In the genomic region with DNA sequence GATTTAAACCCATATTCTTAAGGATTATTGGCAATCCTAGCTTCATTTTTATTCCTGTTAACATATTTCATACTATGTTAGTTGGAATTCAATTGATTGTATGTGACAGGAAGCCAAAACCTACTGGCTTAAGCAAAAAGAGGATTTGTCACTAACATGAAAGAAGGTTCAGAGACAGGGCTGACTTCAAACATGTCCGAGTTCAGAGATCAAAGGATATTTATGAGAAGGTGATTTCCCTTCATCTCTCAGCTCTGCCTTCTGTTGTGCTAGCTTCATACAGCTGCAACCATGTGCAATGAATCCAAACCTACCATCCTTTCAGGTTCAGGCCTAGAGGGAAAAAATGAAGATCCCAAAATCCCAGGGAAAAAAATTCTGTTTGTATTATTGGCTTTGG, we compare ENCODE assay signal across 28 cellular contexts.
DNase-seq lines count a peak whose midpoint lies in the region; ATAC-seq and TF ChIP-seq lines count a peak whose summit lies in the region.
"Had no signal": no experiment of that assay in that cellular context is flagged by ENCODE, and none has a peak within 500 bp of the region (broad histone marks: within the 10 kb centered on the region; RNA-seq: fewer than 3 reads in every experiment).

No MANE protein-coding gene starts in this region.

- RAD21 ChIA-PET in HCT116 (lab: Charles Lee; ENCODE audit: low non-redundant PET in 1 of 2, low total read pairs in 2 of 2, uncharacterized antibody in 2 of 2, unreplicated experiment in 2 of 2) = no interaction called here

- WGBS in smooth muscle cell (ENCODE audit: low lambda C conversion rate) = 90% methylated on average over 1 of the region's 1 CpG

- H3K27ac ChIP-seq in HCT116 (ENCODE audit: low read depth, low read length) (no peak overlapping the region), smooth muscle cell (ENCODE audit: low read depth) (no peak overlapping the region)
- H3K27ac ChIP-seq: ovary, WERI-Rb-1 had no signal

- H3K27me3 ChIP-seq in HCT116 (ENCODE audit: insufficient read depth, low read length) (no peaks in the 10 kb centered on the region), smooth muscle cell (ENCODE audit: low read depth) (no peaks in the 10 kb centered on the region)
- H3K27me3 ChIP-seq: ovary had no signal

- H3K4me2 ChIP-seq in HCT116 (ENCODE audit: low read length) (no peak overlapping the region), smooth muscle cell (no peak overlapping the region)

- H2AFZ ChIP-seq in HCT116 (ENCODE audit: low read depth, low read length, poor library complexity, severe bottlenecking) (no peak overlapping the region), smooth muscle cell (ENCODE audit: low read depth) (no peak overlapping the region)

- H3K4me3 ChIP-seq in HCT116 (replicated peaks in 1 of 2; ENCODE audit: low read depth in 1 of 2, low read length in 2 of 2) = no peak overlapping the region
- H3K4me3 ChIP-seq in smooth muscle cell = no peak overlapping the region
- H3K4me3 ChIP-seq: ovary had no signal

- H3K36me3 Mint-ChIP-seq in activated CD4-positive, alpha-beta T cell treated with anti-CD3 and anti-CD28 coated beads, Interleukin-2, amount 10 ng/mL, durations not matched to agents 24 days and 14 days (ENCODE audit: low read depth) = no peaks in the 10 kb centered on the region
- H3K36me3 Mint-ChIP-seq: brain; CD8-positive, alpha-beta memory T cell; stimulated activated memory B cell treated with anti-CD40 and anti-IgM and Interleukin-4, amounts not matched to agents 10 μg/mL and 1 μg/mL and 100 μg/mL, for 72 hours; type B pancreatic cell had no signal

- H3F3A ChIP-seq in smooth muscle cell (ENCODE audit: low read depth) = no peaks in the 10 kb centered on the region

- H3K4me1 ChIP-seq in HCT116 (ENCODE audit: control insufficient read depth in 1 of 2, insufficient read depth in 2 of 2, low read length in 2 of 2) = no peaks in the 10 kb centered on the region
- no peaks in the 10 kb centered on the region for H3K4me1 ChIP-seq in smooth muscle cell (ENCODE audit: low read depth)

- H3K9me3 Mint-ChIP-seq in activated CD4-positive, alpha-beta T cell treated with anti-CD3 and anti-CD28 coated beads, Interleukin-2, amount 10 ng/mL, durations not matched to agents 24 days and 14 days = no peaks in the 10 kb centered on the region
- H3K9me3 Mint-ChIP-seq: activated T-cell treated with anti-CD3 and anti-CD28 coated beads, Interleukin-2, amount 50 U/mL, for 24 hours; endodermal cell; memory B cell; stimulated activated memory B cell treated with anti-CD40 and anti-IgM and Interleukin-4, amounts not matched to agents 10 μg/mL and 1 μg/mL and 100 μg/mL, for 72 hours; type B pancreatic cell had no signal

- no peak overlapping the region for H3K27ac Mint-ChIP-seq in activated CD4-positive, alpha-beta T cell treated with anti-CD3 and anti-CD28 coated beads, Interleukin-2, amount 10 ng/mL, durations not matched to agents 24 days and 14 days
- H3K27ac Mint-ChIP-seq: activated T-cell treated with anti-CD3 and anti-CD28 coated beads, Interleukin-2, amount 50 U/mL, for 24 hours; B cell; brain; CD8-positive, alpha-beta memory T cell; endodermal cell; memory B cell; stimulated activated memory B cell treated with anti-CD40 and anti-IgM and Interleukin-4, amounts not matched to agents 10 μg/mL and 1 μg/mL and 100 μg/mL, for 72 hours; type B pancreatic cell had no signal

- DNase-seq in GM10248 (ENCODE audit: extremely low spot score) (peak; percentile 26), HCT116 (ENCODE audit: low read depth, low spot score) (no peak), amniotic stem cell (lab: John Stamatoyannopoulos, UW) (no peak), DMS79 treated with DMSO at 0.1 percent for 48 hours (lab: John Stamatoyannopoulos, UW) (no peak), smooth muscle cell (lab: John Stamatoyannopoulos, UW; ENCODE audit: unreplicated experiment) (no peak)
- DNase-seq in activated CD4-positive, alpha-beta T cell treated with anti-CD3 and anti-CD28 coated beads, Interleukin-2, amount 10 ng/mL, durations not matched to agents 24 days and 14 days = no peak
- DNase-seq: ACHN; activated CD4-positive, alpha-beta T cell treated with anti-CD3 and anti-CD28 coated beads for 48 hours; activated T-cell treated with anti-CD3 and anti-CD28 coated beads, Interleukin-2, amount 50 U/mL, for 24 hours; CD8-positive, alpha-beta memory T cell; dermis blood vessel endothelial cell; endodermal cell; NCI-H1048; NCI-H446 treated with DMSO at 0.1 percent for 48 hours; NCI-H774; ovary; SHP77 treated with DMSO at 0.1 percent for 48 hours; substantia nigra; T1000; WERI-Rb-1 had no signal

- peak; percentile 58 for ATAC-seq in GM18858 (IDR thresholded peaks at IDR 0.05; ENCODE audit: unreplicated experiment)
- no peak for ATAC-seq in HCT116
- ATAC-seq in HG03575 (IDR thresholded peaks at IDR 0.05; ENCODE audit: extremely low read depth, insufficient number of reproducible peaks, low FRiP score, unreplicated experiment) = peak; percentile 64
- ATAC-seq: left lobe of liver; stimulated activated memory B cell treated with anti-CD40 and anti-IgM and Interleukin-4, amounts not matched to agents 10 μg/mL and 1 μg/mL and 100 μg/mL, for 72 hours had no signal

- no peaks in the 10 kb centered on the region for H3K9me2 ChIP-seq in HCT116 (ENCODE audit: insufficient read depth)

- no peak for TF ChIP-seq RAD21 in HCT116 (IDR thresholded peaks at IDR 0.05; ENCODE audit: low read depth)

- H3K4me3 Mint-ChIP-seq in activated CD4-positive, alpha-beta T cell treated with anti-CD3 and anti-CD28 coated beads, Interleukin-2, amount 10 ng/mL, durations not matched to agents 24 days and 14 days = no peak overlapping the region
- H3K4me3 Mint-ChIP-seq: activated T-cell treated with anti-CD3 and anti-CD28 coated beads, Interleukin-2, amount 50 U/mL, for 24 hours; B cell; brain; CD8-positive, alpha-beta memory T cell; endodermal cell; memory B cell; stimulated activated memory B cell treated with anti-CD40 and anti-IgM and Interleukin-4, amounts not matched to agents 10 μg/mL and 1 μg/mL and 100 μg/mL, for 72 hours; type B pancreatic cell had no signal

- intact Hi-C loops in HCT116 (cut with micrococcal nuclease) = no loop called here
- intact Hi-C loops in activated CD4-positive, alpha-beta T cell treated with anti-CD3 and anti-CD28 coated beads, Interleukin-2, amount 10 ng/mL, durations not matched to agents 24 days and 14 days (cut with micrococcal nuclease) = no loop called here

- H3K9me3 ChIP-seq in HCT116 (ENCODE audit: control insufficient read depth in 1 of 2, insufficient read depth in 1 of 2, low read depth in 1 of 2, low read length in 2 of 2) (no peaks in the 10 kb centered on the region), smooth muscle cell (replicated peaks; ENCODE audit: low read depth) (no peaks in the 10 kb centered on the region)
- H3K9me3 ChIP-seq: ovary had no signal

- TF ChIP-seq POLR2A in HCT116 (IDR thresholded peaks at IDR 0.05; ENCODE audit: borderline replicate concordance, extremely low read depth, insufficient read depth, insufficient read length) = no peak

- H3K9ac ChIP-seq in HCT116 (ENCODE audit: low read length) (no peak overlapping the region), smooth muscle cell (ENCODE audit: low read depth) (no peak overlapping the region)

- H4K20me1 ChIP-seq in HCT116 (ENCODE audit: insufficient read depth) (no peaks in the 10 kb centered on the region), smooth muscle cell (ENCODE audit: low read depth) (no peaks in the 10 kb centered on the region)

- H3K27me3 Mint-ChIP-seq in activated CD4-positive, alpha-beta T cell treated with anti-CD3 and anti-CD28 coated beads, Interleukin-2, amount 10 ng/mL, durations not matched to agents 24 days and 14 days = peaks cover 1% of the 10 kb centered on the region
- H3K27me3 Mint-ChIP-seq: brain had no signal

- no peaks in the 10 kb centered on the region for H3K79me2 ChIP-seq in HCT116 (ENCODE audit: insufficient read depth, low read length)
- H3K79me2 ChIP-seq in smooth muscle cell (ENCODE audit: low read depth) = no peaks in the 10 kb centered on the region

- no peaks in the 10 kb centered on the region for H3K4me1 Mint-ChIP-seq in activated CD4-positive, alpha-beta T cell treated with anti-CD3 and anti-CD28 coated beads, Interleukin-2, amount 10 ng/mL, durations not matched to agents 24 days and 14 days
- H3K4me1 Mint-ChIP-seq: B cell; CD8-positive, alpha-beta memory T cell; memory B cell; stimulated activated memory B cell treated with anti-CD40 and anti-IgM and Interleukin-4, amounts not matched to agents 10 μg/mL and 1 μg/mL and 100 μg/mL, for 72 hours had no signal

- TF ChIP-seq CTCF in GM10248 (IDR thresholded peaks at IDR 0.05; ENCODE audit: control extremely low read depth, extremely low read depth, low read depth, missing control alignments) (no peak), HCT116 (IDR thresholded peaks at IDR 0.05 in 2 of 3, conservative IDR thresholded peaks at IDR 0.05 in 1 of 3; ENCODE audit: borderline replicate concordance in 1 of 3, insufficient read depth in 1 of 3, low read depth in 2 of 3, low read length in 2 of 3) (no peak), smooth muscle cell (IDR thresholded peaks at IDR 0.05; ENCODE audit: borderline replicate concordance, insufficient read depth, poor library complexity, severe bottlenecking) (no peak)

- H3K36me3 ChIP-seq in HCT116 (ENCODE audit: control insufficient read depth in 1 of 2, insufficient read depth in 2 of 2, low read length in 2 of 2) (no peaks in the 10 kb centered on the region), smooth muscle cell (ENCODE audit: low read depth) (no peaks in the 10 kb centered on the region)
- H3K36me3 ChIP-seq: ovary, WERI-Rb-1 had no signal

- BruUV-seq in HCT116 (replicated peaks; lab: Mats Ljungman, UMichigan) = no TSS peak

- CTCF ChIA-PET in GM10248 (lab: Yijun Ruan, JAX) (interaction anchor here (1.0 to 1.3 kb wide), 2 partner anchors 9 to 28 kb away, joined by 3 read pairs; no protein-coding TSS in a partner anchor), HCT116 (lab: Charles Lee) (no interaction called here)

- POLR2A ChIA-PET in GM10248 (lab: Yijun Ruan, JAX) (no interaction called here), HCT116 (lab: Charles Lee) (no interaction called here)

TF ChIP-seq in HCT116, 20 proteins besides CTCF, POLR2A, EP300 and RAD21:
- no peak for TF ChIP-seq EGR1 (IDR thresholded peaks at IDR 0.05; ENCODE audit: low read depth)
- peak; percentile 56 for TF ChIP-seq TCF7L2 (IDR thresholded peaks at IDR 0.05; ENCODE audit: borderline replicate concordance, extremely low read depth, insufficient read depth, insufficient read length)
